8 cellular contexts compared by ENCODE assay signal in the genomic region with DNA sequence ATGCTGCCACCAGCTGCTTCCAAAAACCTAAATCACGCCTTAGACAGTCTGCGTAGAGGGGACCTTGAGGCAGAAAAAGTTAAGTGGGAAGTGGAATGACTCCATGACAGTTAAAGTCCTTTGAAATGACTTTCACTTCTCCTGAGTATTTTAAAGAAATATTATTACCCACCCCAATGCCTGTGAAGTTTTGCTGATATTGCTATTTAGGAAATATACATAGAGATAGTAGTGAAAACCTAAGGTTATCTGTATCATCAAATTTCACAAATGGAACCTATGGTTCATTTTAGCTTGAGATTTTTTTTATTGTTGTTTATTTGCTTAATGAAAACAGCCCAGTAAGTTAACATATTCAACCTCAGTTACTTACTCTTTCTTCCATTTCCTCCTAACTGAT.
"Had no signal": no experiment of that assay in that cellular context is flagged by ENCODE, and none has a peak within 500 bp of the region (broad histone marks: within the 10 kb centered on the region; RNA-seq: fewer than 3 reads in every experiment).

No MANE protein-coding gene starts in this region.

- DNase-seq: H9, HCEC 1CT, KG1 had no signal

- FAIRE-seq: H1, H54 had no signal

- H3K27ac Mint-ChIP-seq: GM23338, H9 had no signal

- H3K4me3 ChIP-seq: GM23338 had no signal

- H3K9me3 Mint-ChIP-seq: GM23338, H9, IgD-negative memory B cell had no signal

- H3K4me1 Mint-ChIP-seq: IgD-negative memory B cell had no signal

- H3K27ac ChIP-seq: HL-60 had no signal

- H2AFZ ChIP-seq: GM23338 had no signal

- H3K4me3 Mint-ChIP-seq: GM23338, H9, IgD-negative memory B cell had no signal

- ATAC-seq: GM23338 had no signal

- H3K36me3 Mint-ChIP-seq: IgD-negative memory B cell had no signal

- H3K4me2 ChIP-seq: GM23338 had no signal
